In the genomic region with DNA sequence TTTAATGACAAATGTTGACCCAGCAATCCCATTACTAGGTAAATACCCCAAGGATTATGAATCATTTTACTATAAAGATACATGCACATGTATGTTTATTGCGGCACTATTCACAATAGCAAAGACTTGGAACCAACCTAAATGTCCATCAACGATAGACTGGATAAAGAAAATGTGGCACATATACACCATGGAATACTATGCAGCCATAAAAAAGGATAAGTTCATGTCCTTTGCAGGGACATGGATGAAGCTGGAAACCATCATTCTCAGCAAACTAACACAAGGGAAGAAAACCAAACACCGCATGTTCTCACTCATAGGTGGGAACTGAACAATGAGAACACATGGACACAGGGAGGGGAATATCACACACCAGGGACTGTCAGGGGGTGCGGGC, we compare ENCODE assay signal across 11 cellular contexts. TPM values are rescaled to one million over a fixed set of nuclear protein-coding genes. Genes with fewer than 3 reads are reported as not detected.
"Had no signal": no experiment of that assay in that cellular context is flagged by ENCODE, and none has a peak within 500 bp of the region (broad histone marks: within the 10 kb centered on the region; RNA-seq: fewer than 3 reads in every experiment).

No MANE protein-coding gene starts in this region.

RNA-seq across cellular contexts. Expression of a gene that starts 38.6 kb away (rescaled TPM):
- total RNA-seq: activated naive CD4-positive, alpha-beta T cell treated with anti-CD3 and anti-CD28 coated beads for 36 hours; activated naive CD4-positive, alpha-beta T cell treated with anti-CD3 and anti-CD28 coated beads, Interleukin-2, amount 50 U/mL, for 72 hours; activated naive CD8-positive, alpha-beta T cell treated with anti-CD3 and anti-CD28 coated beads for 36 hours; activated naive CD8-positive, alpha-beta T cell treated with anti-CD3 and anti-CD28 coated beads, Interleukin-2, amount 10 ng/mL, durations not matched to agents 7 days and 5 days; activated T-cell treated with anti-CD3 and anti-CD28 coated beads, Interleukin-2, amount 50 U/mL, for 4 hours; activated T-cell treated with anti-CD3 and anti-CD28 coated beads, Interleukin-2, amount 50 U/mL, for 72 hours; activated T-helper 1 cell treated with anti-CD3 and anti-CD28 coated beads, Interleukin-12 subunit alpha, Interleukin-12 subunit beta, Interleukin-2, Interleukin-4 antibody, amounts not matched to agents 30 ng/mL and 10 ng/mL and 1 ng/mL, durations not matched to agents 14 hours and 24 hours and 36 hours; activated T-helper 17 cell treated with anti-CD3 and anti-CD28 coated beads, Interleukin-2, amount 50 U/mL, for 72 hours; activated T-helper 2 cell treated with anti-CD3 and anti-CD28 coated beads, Interferon-gamma antibody, Interleukin-2, Interleukin-4, amounts not matched to agents 10 μg/mL and 5 μg/mL and 100 μg/mL, durations not matched to agents 14 hours and 24 hours and 36 hours; ascending aorta; cardiac septum had no signal
